8 cellular contexts compared by ENCODE assay signal in genomic region chr12:30440826-30441602, GRCh38.
DNase-seq lines count a peak whose midpoint lies in the region; ATAC-seq and TF ChIP-seq lines count a peak whose summit lies in the region.

No MANE protein-coding gene starts in this region.

- no peak for DNase-seq in left ventricle myocardium inferior
- DNase-seq in Right ventricle myocardium inferior (ENCODE audit: missing footprints), result no peak
- DNase-seq in GM19238 (ENCODE audit: insufficient read length, low spot score), result no peak
- no peak for DNase-seq in NK-92 (lab: John Stamatoyannopoulos, UW; ENCODE audit: unreplicated experiment)
- DNase-seq in lower lobe of right lung, result no peak

- ATAC-seq in Right ventricle myocardium inferior, result no peak
- peak; percentile 35 for ATAC-seq in esophagus mucosa
- ATAC-seq in GM21528 (IDR thresholded peaks at IDR 0.05; ENCODE audit: low FRiP score, unreplicated experiment), result no peak
- ATAC-seq in lower lobe of right lung, result no peak

- peak; percentile 48 for TF ChIP-seq CTCF in left ventricle myocardium inferior (IDR thresholded peaks at IDR 0.05; ENCODE audit: borderline replicate concordance)
- TF ChIP-seq CTCF in OCI-LY1 (IDR thresholded peaks at IDR 0.05; ENCODE audit: low read length), result peak; percentile 11; the same call in 1 of the 2 replicates
- TF ChIP-seq CTCF in lower lobe of right lung (IDR thresholded peaks at IDR 0.05), result no peak

- H3K4me2 ChIP-seq in OCI-LY1 (ENCODE audit: low read length), result no peak overlapping the region

- H3K9ac ChIP-seq in OCI-LY1 (ENCODE audit: low read length), result no peak overlapping the region

- H3K9me2 ChIP-seq in OCI-LY1 (ENCODE audit: low read depth, low read length), result no peaks in the 10 kb centered on the region

- H3K27me3 ChIP-seq in left ventricle myocardium inferior (ENCODE audit: low read depth) (no peaks in the 10 kb centered on the region), OCI-LY1 (ENCODE audit: insufficient read depth, low read length) (0 out of 2 replicates have a peak, but pooled peaks cover 2% of the 10 kb centered on the region), lower lobe of right lung (ENCODE audit: low read depth) (no peaks in the 10 kb centered on the region)

- H3K4me3 ChIP-seq in left ventricle myocardium inferior (no peak overlapping the region), OCI-LY1 (ENCODE audit: low read depth, low read length, poor library complexity, severe bottlenecking) (no peak overlapping the region), lower lobe of right lung (no peak overlapping the region)

- no peaks in the 10 kb centered on the region for H3K9me3 ChIP-seq in left ventricle myocardium inferior (replicated peaks)
- no peaks in the 10 kb centered on the region for H3K9me3 ChIP-seq in OCI-LY1 (ENCODE audit: low read length)
- no peaks in the 10 kb centered on the region for H3K9me3 ChIP-seq in lower lobe of right lung

- H3K79me2 ChIP-seq in OCI-LY1 (ENCODE audit: insufficient read depth, low read length), result no peaks in the 10 kb centered on the region

- peaks cover 19% of the 10 kb centered on the region for H3K4me1 ChIP-seq in left ventricle myocardium inferior
- H3K4me1 ChIP-seq in OCI-LY1 (ENCODE audit: insufficient read depth, low read length, severe bottlenecking), result no peaks in the 10 kb centered on the region
- H3K4me1 ChIP-seq in lower lobe of right lung, result peaks cover 4% of the 10 kb centered on the region

- no peaks in the 10 kb centered on the region for H3F3A ChIP-seq in OCI-LY1 (ENCODE audit: insufficient read depth, low read length)

- no peaks in the 10 kb centered on the region for H3K36me3 ChIP-seq in left ventricle myocardium inferior
- H3K36me3 ChIP-seq in OCI-LY1 (ENCODE audit: insufficient read depth, low read length), result no peaks in the 10 kb centered on the region
- H3K36me3 ChIP-seq in lower lobe of right lung, result no peaks in the 10 kb centered on the region

- H3K27ac ChIP-seq in left ventricle myocardium inferior (replicated peaks) (no peak overlapping the region), OCI-LY1 (ENCODE audit: low read depth, low read length, poor library complexity, severe bottlenecking) (no peak overlapping the region), lower lobe of right lung (no peak overlapping the region)

- intact Hi-C loops in left ventricle myocardium inferior (cut with micrococcal nuclease), result no loop called here
- intact Hi-C loops in Right ventricle myocardium inferior (cut with DNase I), result no loop called here
- intact Hi-C loops in lower lobe of right lung (cut with DNase I), result no loop called here

- H2AFZ ChIP-seq in OCI-LY1 (ENCODE audit: low read length), result no peak overlapping the region

- no peaks in the 10 kb centered on the region for H4K20me1 ChIP-seq in OCI-LY1 (ENCODE audit: insufficient read depth, low read length)
